Comparison of ENCODE assay signal across 17 cellular contexts in genomic region chr2:54424555-54425163, GRCh38. TPM values are rescaled to one million over a fixed set of nuclear protein-coding genes. Genes with fewer than 3 reads are reported as not detected.
A peak's percentile ranks its signal among the peaks of the same experiment; 100 is the strongest.
DNase-seq lines count a peak whose midpoint lies in the region; ATAC-seq and TF ChIP-seq lines count a peak whose summit lies in the region.
"Had no signal": no experiment of that assay in that cellular context is flagged by ENCODE, and none has a peak within 500 bp of the region (broad histone marks: within the 10 kb centered on the region; RNA-seq: fewer than 3 reads in every experiment).

No MANE protein-coding gene starts in this region.

- no peak for TF ChIP-seq EP300 in stomach (IDR thresholded peaks at IDR 0.05)

- 76 to 86% methylated on average over 7 of the region's 7 CpGs for WGBS in heart right ventricle, 2 donors
- WGBS in stomach, 5 donors, result 61 to 71% (median 64%) methylated on average over 7 of the region's 7 CpGs

- no peak overlapping the region for H3K4me3 ChIP-seq in left ventricle myocardium inferior
- no peak overlapping the region for H3K4me3 ChIP-seq in heart right ventricle
- H3K4me3 ChIP-seq in PC-3 (ENCODE audit: low read length), result no peak overlapping the region
- no peak overlapping the region for H3K4me3 ChIP-seq in stomach
- H3K4me3 ChIP-seq: BLaER1, GM12878, HAP-1 had no signal

- H3K4me2 ChIP-seq in PC-3 (ENCODE audit: low read length), result no peak overlapping the region
- H3K4me2 ChIP-seq: BLaER1 had no signal

- no peak for TF ChIP-seq POLR2A in stomach (IDR thresholded peaks at IDR 0.05)

- DNase-seq in left ventricle myocardium inferior (no peak), heart right ventricle (no peak), PC-3 (no peak), kidney glomerular epithelial cell (lab: John Stamatoyannopoulos, UW) (peak; percentile 21), immature natural killer cell (no peak), stomach (no peak)
- DNase-seq: 8988T; CD4-positive, alpha-beta memory T cell; DMS153; DND-41; EL had no signal

- no peak for TF ChIP-seq CTCF in left ventricle myocardium inferior (IDR thresholded peaks at IDR 0.05; ENCODE audit: borderline replicate concordance)
- no peak for TF ChIP-seq CTCF in heart right ventricle (IDR thresholded peaks at IDR 0.05)
- no peak for TF ChIP-seq CTCF in PC-3 (conservative IDR thresholded peaks at IDR 0.05; ENCODE audit: low read depth, low read length)
- no peak for TF ChIP-seq CTCF in stomach (IDR thresholded peaks at IDR 0.05)

- H3F3A ChIP-seq in PC-3 (ENCODE audit: low read length, unreplicated experiment), result no peaks in the 10 kb centered on the region

- peaks cover 0 to 3% (median 0%) of the 10 kb centered on the region in 3 donors for H3K36me3 Mint-ChIP-seq in immature natural killer cell
- H3K36me3 Mint-ChIP-seq: CD4-positive, alpha-beta memory T cell had no signal

- peak overlapping the region; percentile 88 for H3K27ac ChIP-seq in left ventricle myocardium inferior (replicated peaks)
- H3K27ac ChIP-seq in heart right ventricle, result peak overlapping the region in 1 of 10 donors; percentile 69
- H3K27ac ChIP-seq in PC-3 (ENCODE audit: low read length), result no peak overlapping the region
- no peak overlapping the region for H3K27ac ChIP-seq in stomach
- H3K27ac ChIP-seq: BLaER1, HL-60 had no signal

- no TSS peak for BruUV-seq in PC-3 (replicated peaks; lab: Mats Ljungman, UMichigan)

- H3K27me3 Mint-ChIP-seq in immature natural killer cell (ENCODE audit: low read depth in 3 of 3), result peaks cover 5 to 10% (median 8%) of the 10 kb centered on the region in 3 donors
- H3K27me3 Mint-ChIP-seq: CD4-positive, alpha-beta memory T cell had no signal

- no peak overlapping the region for H3K4me3 Mint-ChIP-seq in immature natural killer cell
- H3K4me3 Mint-ChIP-seq: CD14-positive monocyte; CD4-positive, alpha-beta memory T cell had no signal

- H3K9ac ChIP-seq in PC-3 (ENCODE audit: low read length), result no peak overlapping the region
- H3K9ac ChIP-seq: BLaER1 had no signal

- H3K4me1 Mint-ChIP-seq in immature natural killer cell, result peaks cover 22 to 31% of the 10 kb centered on the region in 2 donors

- H3K4me1 ChIP-seq in left ventricle myocardium inferior (peaks cover 70% of the 10 kb centered on the region), heart right ventricle (peaks cover 7 to 87% (median 48%) of the 10 kb centered on the region in 9 donors), PC-3 (ENCODE audit: insufficient read depth, low read length) (no peaks in the 10 kb centered on the region), stomach (peaks cover 2 to 22% (median 13%) of the 10 kb centered on the region in 4 donors)
- H3K4me1 ChIP-seq: HAP-1 had no signal

- no peaks in the 10 kb centered on the region for H3K9me2 ChIP-seq in PC-3 (replicated peaks; ENCODE audit: low read length)

- H3K9me3 Mint-ChIP-seq in immature natural killer cell, result peaks cover 4 to 8% (median 4%) of the 10 kb centered on the region in 6 donors

- POLR2A ChIA-PET in PC-3 (lab: Charles Lee; ENCODE audit: unreplicated experiment), result no interaction called here

- H3K9me3 ChIP-seq in left ventricle myocardium inferior (replicated peaks), result no peaks in the 10 kb centered on the region
- H3K9me3 ChIP-seq in heart right ventricle, result peaks cover 0 to 8% (median 0%) of the 10 kb centered on the region in 11 donors
- no peaks in the 10 kb centered on the region for H3K9me3 ChIP-seq in PC-3 (ENCODE audit: low read length)
- H3K9me3 ChIP-seq in stomach, result peaks cover 0 to 5% (median 0%) of the 10 kb centered on the region in 4 donors
- H3K9me3 ChIP-seq: HAP-1 had no signal

- no peaks in the 10 kb centered on the region for H3K27me3 ChIP-seq in left ventricle myocardium inferior (ENCODE audit: low read depth)
- peaks cover 0 to 4% (median 0%) of the 10 kb centered on the region in 7 donors for H3K27me3 ChIP-seq in heart right ventricle
- H3K27me3 ChIP-seq in PC-3 (ENCODE audit: low read length), result no peaks in the 10 kb centered on the region
- H3K27me3 ChIP-seq in stomach, result no peaks in the 10 kb centered on the region
- H3K27me3 ChIP-seq: BLaER1 had no signal

- CTCF ChIA-PET in PC-3 (lab: Charles Lee), result no interaction called here

- H2AFZ ChIP-seq in PC-3 (ENCODE audit: low read length), result 0 out of 2 replicates have a peak overlapping the region, but pooled peaks have one; percentile 19

- no peaks in the 10 kb centered on the region for H4K20me1 ChIP-seq in PC-3 (ENCODE audit: low read length)
- H4K20me1 ChIP-seq: BLaER1 had no signal

- H3K36me3 ChIP-seq in left ventricle myocardium inferior (no peaks in the 10 kb centered on the region), heart right ventricle (no peaks in the 10 kb centered on the region), PC-3 (ENCODE audit: low read depth, low read length) (no peaks in the 10 kb centered on the region), stomach (no peaks in the 10 kb centered on the region)
- H3K36me3 ChIP-seq: BLaER1, HAP-1 had no signal

- ATAC-seq in heart right ventricle (no peak), PC-3 (no peak), HG03565 (IDR thresholded peaks at IDR 0.05; ENCODE audit: unreplicated experiment) (no peak)
- ATAC-seq: GM12878 had no signal

- H3K27ac Mint-ChIP-seq in immature natural killer cell, result no peak overlapping the region
- H3K27ac Mint-ChIP-seq: CD14-positive monocyte; CD4-positive, alpha-beta memory T cell had no signal

- intact Hi-C loops in left ventricle myocardium inferior (cut with micrococcal nuclease), result no loop called here
- intact Hi-C loops in heart right ventricle (cut with DNase I), result loop anchor here in 3 of 10 donors (5.0 kb wide), 2 partner anchors 33 to 52 kb away; partner anchors contain the start of gene SPTBN1 (in 1 of the 3)
- intact Hi-C loops in PC-3 (cut with micrococcal nuclease), result no loop called here
- intact Hi-C loops in stomach (cut with DNase I; ENCODE audit: low total_unique reads), result no loop called here

- H3K79me2 ChIP-seq in PC-3 (ENCODE audit: low read length), result no peaks in the 10 kb centered on the region

RNA-seq across cellular contexts. Expression of gene SPTBN1, which starts 31.5 kb away (rescaled TPM):
- total RNA-seq in left ventricle myocardium inferior, result 484 TPM
- total RNA-seq in heart right ventricle, result 100 to 1,000 TPM; 366 to 643 (median 507) TPM
- 100 to 1,000 TPM in 1 of 2 donors, 10 to 100 TPM in 1; 91.1 to 142 TPM for polyA plus RNA-seq in heart right ventricle
- total RNA-seq in PC-3 (2014; rRNA removed), result 202 and 235 TPM in 2 replicates
- 10 to 100 TPM in 1 of 3 donors, 1 to 10 TPM in 1, under 1 TPM in 1; 0.41 to 57.5 (median 7.7) TPM for polyA plus RNA-seq in immature natural killer cell
- 100 to 1,000 TPM; 155 to 475 (median 267) TPM for total RNA-seq in stomach
- 10 to 100 TPM; 28.7 to 33.6 (median 29.6) TPM for polyA plus RNA-seq in stomach
